In genomic region chr20:38167851-38168760, GRCh38 we compare ENCODE assay signal across 1 cellular context.
A peak's percentile ranks its signal among the peaks of the same experiment; 100 is the strongest.
TF ChIP-seq lines count a peak whose summit lies in the region.

No MANE protein-coding gene starts in this region.

TF ChIP-seq in HepG2, 621 proteins besides CTCF, POLR2A, EP300 and RAD21 (continued from another document and continues in another):
- TF ChIP-seq ELF1 (CRISPR knock-in tag; IDR thresholded peaks at IDR 0.05): peak; percentile 71
- peak; percentile 74 for TF ChIP-seq JUND (CRISPR knock-in tag; IDR thresholded peaks at IDR 0.05)
- peak; percentile 94 for TF ChIP-seq MLX (CRISPR knock-in tag; IDR thresholded peaks at IDR 0.05)
- TF ChIP-seq ATF7-NPFF (CRISPR knock-in tag; IDR thresholded peaks at IDR 0.05; ENCODE audit: low read depth): no peak
- no peak for TF ChIP-seq MEIS1 (CRISPR knock-in tag; IDR thresholded peaks at IDR 0.05; ENCODE audit: borderline replicate concordance)
- TF ChIP-seq ZNF235 (CRISPR knock-in tag; IDR thresholded peaks at IDR 0.05; ENCODE audit: borderline replicate concordance): 0 out of 2 replicates have a peak, but pooled peaks have one; percentile 42
- TF ChIP-seq ATF6 (CRISPR knock-in tag; conservative IDR thresholded peaks at IDR 0.05): no peak
- TF ChIP-seq ZNF740 (CRISPR knock-in tag; IDR thresholded peaks at IDR 0.05): no peak
- TF ChIP-seq PATZ1 (CRISPR knock-in tag; IDR thresholded peaks at IDR 0.05): peak; percentile 97
- no peak; the same call in 1 of the 2 replicates for TF ChIP-seq ZNF274 (CRISPR knock-in tag; IDR thresholded peaks at IDR 0.05)
- no peak for TF ChIP-seq MAFG (CRISPR knock-in tag; IDR thresholded peaks at IDR 0.05)
- no peak for TF ChIP-seq ZFP41 (CRISPR knock-in tag; IDR thresholded peaks at IDR 0.05; ENCODE audit: borderline replicate concordance)
- peak; percentile 69; the same call in 1 of the 2 replicates for TF ChIP-seq MYC (CRISPR knock-in tag; IDR thresholded peaks at IDR 0.05; ENCODE audit: borderline replicate concordance)
- TF ChIP-seq CERS6 (CRISPR knock-in tag; IDR thresholded peaks at IDR 0.05): no peak
- no peak for TF ChIP-seq CENPT (CRISPR knock-in tag; IDR thresholded peaks at IDR 0.05; ENCODE audit: low read depth)
- TF ChIP-seq ZNF318 (CRISPR knock-in tag; IDR thresholded peaks at IDR 0.05): no peak
- 0 out of 2 replicates have a peak, but pooled peaks have one; percentile 64 for TF ChIP-seq ZNF619 (CRISPR knock-in tag; IDR thresholded peaks at IDR 0.05)
- no peak for TF ChIP-seq MXD3 (CRISPR knock-in tag; IDR thresholded peaks at IDR 0.05)
- TF ChIP-seq CSRNP2 (CRISPR knock-in tag; conservative IDR thresholded peaks at IDR 0.05; ENCODE audit: low read depth): no peak
- TF ChIP-seq ZNF253 (CRISPR knock-in tag; IDR thresholded peaks at IDR 0.05; ENCODE audit: borderline replicate concordance): no peak
- 0 out of 2 replicates have a peak, but pooled peaks have one; percentile 11 for TF ChIP-seq ZNF451 (CRISPR knock-in tag; IDR thresholded peaks at IDR 0.05)
- TF ChIP-seq ZNF747 (CRISPR knock-in tag; IDR thresholded peaks at IDR 0.05; ENCODE audit: borderline replicate concordance): 0 out of 2 replicates have a peak, but pooled peaks have one; percentile 41
- TF ChIP-seq ZNF646 (CRISPR knock-in tag; IDR thresholded peaks at IDR 0.05): no peak
- TF ChIP-seq BORCS8-MEF2B (CRISPR knock-in tag; IDR thresholded peaks at IDR 0.05): no peak
- TF ChIP-seq THAP11 (CRISPR knock-in tag; IDR thresholded peaks at IDR 0.05): peak; percentile 60
- peak; percentile 88 for TF ChIP-seq MED1 (CRISPR knock-in tag; IDR thresholded peaks at IDR 0.05)
- peak; percentile 96 for TF ChIP-seq ZNF768 (CRISPR knock-in tag; IDR thresholded peaks at IDR 0.05)
- TF ChIP-seq HMGXB4 (CRISPR knock-in tag; IDR thresholded peaks at IDR 0.05; ENCODE audit: borderline replicate concordance in 1 of 2, low read depth in 1 of 2): peak; percentile 46 to 47; a peak in 1 of 4 replicates
- peak; percentile 63; the same call in 1 of the 2 replicates for TF ChIP-seq SNAPC2 (CRISPR knock-in tag; IDR thresholded peaks at IDR 0.05)
